Comparison of ENCODE assay signal across 29 cellular contexts in the genomic region with DNA sequence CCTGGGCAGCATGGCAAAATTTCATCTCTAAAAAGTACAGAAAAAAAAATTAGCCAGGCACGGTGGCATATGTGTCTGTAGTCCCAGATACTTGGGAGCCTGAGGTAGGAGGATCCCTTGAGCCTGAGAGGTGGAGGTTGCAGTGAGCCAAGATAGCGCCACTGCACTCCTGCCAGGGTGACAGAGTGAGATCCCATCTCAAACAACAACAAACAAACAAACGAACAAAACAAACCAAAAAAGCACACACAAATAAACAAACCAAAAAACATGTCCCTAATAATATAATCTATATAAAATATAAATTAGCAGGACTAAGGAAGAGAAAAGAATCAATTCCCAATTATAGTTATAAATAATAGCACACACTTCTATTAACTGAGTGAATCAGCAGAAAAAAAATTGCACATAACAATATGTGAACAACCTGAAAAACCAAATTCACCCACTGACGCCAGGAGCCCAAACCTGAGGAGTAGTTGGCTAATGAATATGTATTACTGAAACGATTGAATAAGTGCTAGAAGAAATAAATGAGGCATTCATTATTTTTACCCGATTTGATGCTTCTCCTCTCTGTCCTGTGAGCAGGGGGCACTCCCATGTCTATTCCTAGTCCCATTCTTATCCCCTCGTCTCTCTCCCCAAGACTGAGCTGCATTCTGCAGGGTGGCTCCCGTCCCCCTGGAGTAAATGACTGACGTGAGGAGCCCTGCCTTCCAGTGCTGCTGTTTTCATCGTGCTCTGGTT.
"Had no signal": no experiment of that assay in that cellular context is flagged by ENCODE, and none has a peak within 500 bp of the region (broad histone marks: within the 10 kb centered on the region; RNA-seq: fewer than 3 reads in every experiment).

No MANE protein-coding gene starts in this region.

- H3K27me3 ChIP-seq: ascending aorta, colonic mucosa had no signal

- H3K9me3 ChIP-seq: ascending aorta, breast epithelium, colonic mucosa, gastroesophageal sphincter, heart right ventricle had no signal

- ATAC-seq: activated CD4-positive, alpha-beta T cell treated with anti-CD3 and anti-CD28 coated beads for 36 hours; activated CD8-positive, alpha-beta memory T cell treated with anti-CD3 and anti-CD28 coated beads, Interleukin-2, amount 10 ng/mL, durations not matched to agents 7 days and 5 days; activated CD8-positive, alpha-beta T cell treated with anti-CD3 and anti-CD28 coated beads, Interleukin-2, amount 10 ng/mL, durations not matched to agents 7 days and 5 days; activated naive CD4-positive, alpha-beta T cell treated with anti-CD3 and anti-CD28 coated beads, Interleukin-2, amount 50 U/mL, for 72 hours; activated T-cell treated with anti-CD3 and anti-CD28 coated beads, Interleukin-2, amount 50 U/mL, for 72 hours; esophagus mucosa; foreskin keratinocyte; gastroesophageal sphincter; heart right ventricle; T-cell had no signal

- H3K4me1 ChIP-seq: ascending aorta, breast epithelium, colonic mucosa, gastroesophageal sphincter had no signal

- DNase-seq: activated CD4-positive, alpha-beta memory T cell treated with anti-CD3 and anti-CD28 coated beads for 36 hours; activated CD4-positive, alpha-beta T cell treated with anti-CD3 and anti-CD28 coated beads for 36 hours; activated CD4-positive, alpha-beta T cell treated with anti-CD3 and anti-CD28 coated beads, Interleukin-2, amount 10 ng/mL, durations not matched to agents 24 days and 14 days; activated CD4-positive, CD25-positive, alpha-beta regulatory T cell; activated CD4-positive, CD25-positive, alpha-beta regulatory T cell treated with anti-CD3 and anti-CD28 coated beads, Interleukin-2, amount 50 U/mL, for 72 hours; activated CD8-positive, alpha-beta memory T cell treated with anti-CD3 and anti-CD28 coated beads, Interleukin-2, amount 10 ng/mL, durations not matched to agents 7 days and 5 days; activated CD8-positive, alpha-beta memory T cell treated with anti-CD3 and anti-CD28 coated beads, Interleukin-2, amount 50 U/mL, for 4 hours; activated CD8-positive, alpha-beta T cell treated with anti-CD3 and anti-CD28 coated beads, Interleukin-2, amount 10 ng/mL, durations not matched to agents 7 days and 5 days; activated gamma-delta T cell; activated naive CD4-positive, alpha-beta T cell; activated naive CD4-positive, alpha-beta T cell treated with anti-CD3 and anti-CD28 coated beads, Interleukin-2, amount 10 ng/mL, durations not matched to agents 7 days and 5 days; activated naive CD8-positive, alpha-beta T cell treated with anti-CD3 and anti-CD28 coated beads, Interleukin-2, amount 10 ng/mL, durations not matched to agents 7 days and 5 days; activated T-cell treated with anti-CD3 and anti-CD28 coated beads, Interleukin-2, amount 50 U/mL, for 24 hours; activated T-cell treated with anti-CD3 and anti-CD28 coated beads, Interleukin-2, amount 50 U/mL, for 72 hours; central memory CD4-positive, alpha-beta T cell; cerebellar nuclear complex; colonic mucosa; effector memory CD4-positive, alpha-beta T cell; endodermal cell; foreskin keratinocyte; heart right ventricle; T-cell; T-helper 9 cell had no signal

- H3K36me3 ChIP-seq: ascending aorta, breast epithelium, cardiac muscle cell, colonic mucosa, gastroesophageal sphincter, heart right ventricle had no signal

- H3K27ac ChIP-seq: ascending aorta, breast epithelium, cardiac muscle cell, colonic mucosa, foreskin keratinocyte, gastroesophageal sphincter, heart right ventricle had no signal

- H3K4me3 ChIP-seq: ascending aorta, breast epithelium, cardiac muscle cell, colonic mucosa, gastroesophageal sphincter, heart right ventricle had no signal
